In the genomic region with DNA sequence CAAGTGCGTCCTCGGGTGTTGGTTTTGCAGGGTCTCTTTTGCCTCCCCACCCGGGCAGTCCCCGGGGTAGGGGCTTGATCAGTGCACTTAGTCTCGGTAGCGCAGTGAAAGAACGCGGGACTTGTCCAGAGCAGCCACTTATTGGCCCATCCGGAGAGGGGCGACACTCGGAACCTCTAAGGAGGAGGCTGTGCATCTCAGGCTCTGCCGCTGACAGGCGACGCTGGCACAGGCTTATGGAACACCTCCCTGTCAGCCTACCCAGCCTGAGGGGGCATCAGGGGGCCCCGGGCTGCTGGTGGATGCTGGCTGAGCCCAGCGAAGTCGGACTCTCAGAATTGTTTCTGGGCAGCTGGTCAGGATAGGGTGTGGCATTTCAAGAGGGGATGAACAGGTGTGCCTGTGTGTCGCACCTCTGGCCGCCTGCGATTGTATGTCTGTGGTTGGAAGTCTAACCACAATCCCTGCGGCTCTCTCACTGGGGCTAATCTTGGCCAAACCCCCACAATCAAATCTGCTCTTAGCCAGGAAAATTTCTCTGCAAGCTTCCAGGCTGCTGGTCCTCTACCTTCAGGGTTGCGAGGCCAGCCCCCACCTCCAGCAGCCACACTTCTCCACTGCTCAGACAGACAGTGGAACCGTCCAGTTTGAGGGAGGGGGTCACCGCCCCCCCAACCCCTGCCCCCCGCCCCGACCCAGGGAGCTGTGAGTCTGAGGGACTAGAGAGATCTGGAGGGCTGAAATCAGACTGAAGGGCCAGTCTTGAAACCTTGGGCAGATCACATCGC, we compare ENCODE assay signal across 8 cellular contexts. TPM values are rescaled to one million over a fixed set of nuclear protein-coding genes. Genes with fewer than 3 reads are reported as not detected.
DNase-seq lines count a peak whose midpoint lies in the region; ATAC-seq, FAIRE-seq and TF ChIP-seq lines count a peak whose summit lies in the region.

No MANE protein-coding gene starts in this region.

- peak overlapping the region; percentile 99 for H3K4me3 Mint-ChIP-seq in CD4-positive, alpha-beta T cell

- no peaks in the 10 kb centered on the region for H3K36me3 ChIP-seq in neuron (ENCODE audit: insufficient read depth, low read length)

- H3K4me1 ChIP-seq in neuron (ENCODE audit: insufficient read depth, low read length) = peaks cover 19% of the 10 kb centered on the region

- H3K27me3 Mint-ChIP-seq in CD4-positive, alpha-beta T cell = no peaks in the 10 kb centered on the region

- H3K27ac Mint-ChIP-seq in CD4-positive, alpha-beta T cell = peak overlapping the region; percentile 97

- H3K4me3 ChIP-seq in fibroblast of mammary gland (ENCODE audit: control insufficient read depth, low read depth, low read length) (peak overlapping the region; percentile 84), neuron (ENCODE audit: low read length) (peak overlapping the region; percentile 84)

- no peaks in the 10 kb centered on the region for H3K9me3 Mint-ChIP-seq in CD4-positive, alpha-beta T cell

- TF ChIP-seq CTCF in CD4-positive, alpha-beta T cell (IDR thresholded peaks at IDR 0.05) = no peak
- TF ChIP-seq CTCF in fibroblast of mammary gland (conservative IDR thresholded peaks at IDR 0.05; ENCODE audit: control insufficient read depth, insufficient read depth, low read depth, low read length) = no peak

- H3K27ac ChIP-seq in CD4-positive, alpha-beta T cell (ENCODE audit: low read depth, low read length) = peak overlapping the region; percentile 97

- peak; percentile 13 for ATAC-seq in CD4-positive, alpha-beta T cell (ENCODE audit: poor library complexity)
- ATAC-seq in GM18907 (IDR thresholded peaks at IDR 0.05; ENCODE audit: unreplicated experiment) (peak; percentile 40), HG03175 (IDR thresholded peaks at IDR 0.05; ENCODE audit: unreplicated experiment) (peak; percentile 33)

- no peaks in the 10 kb centered on the region for H3K27me3 ChIP-seq in CD4-positive, alpha-beta T cell (ENCODE audit: control insufficient read depth, insufficient read depth, low read length)
- H3K27me3 ChIP-seq in neuron (ENCODE audit: insufficient read depth, low read length) = no peaks in the 10 kb centered on the region

- no peaks in the 10 kb centered on the region for H3K9me3 ChIP-seq in CD4-positive, alpha-beta T cell (ENCODE audit: control insufficient read depth, low read length)
- no peaks in the 10 kb centered on the region for H3K9me3 ChIP-seq in neuron (ENCODE audit: low read length)

- FAIRE-seq in GM12892 (lab: Jason Lieb, UNC) = no peak

- H3K36me3 Mint-ChIP-seq in CD4-positive, alpha-beta T cell (ENCODE audit: low read depth) = peaks cover 65% of the 10 kb centered on the region

- H2AFZ ChIP-seq in neuron (ENCODE audit: low read depth, low read length) = peak overlapping the region; percentile 94

- peak in 5 of 10 experiments; percentile 19 to 50 (median 29) for DNase-seq in CD4-positive, alpha-beta T cell
- peak; percentile 90 for DNase-seq in NCI-H510A treated with DMSO at 0.1 percent for 48 hours (lab: John Stamatoyannopoulos, UW)
- peak; percentile 53 for DNase-seq in activated T-cell treated with anti-CD3 and anti-CD28 coated beads for 48 hours (ENCODE audit: low read depth)
- peak; percentile 57 for DNase-seq in fibroblast of mammary gland (ENCODE audit: low read depth)
- no peak for DNase-seq in GM12892 (ENCODE audit: insufficient read length)

- H3K4me1 Mint-ChIP-seq in CD4-positive, alpha-beta T cell (ENCODE audit: low read depth) = peaks cover 57% of the 10 kb centered on the region

- CTCF ChIA-PET in CD4-positive, alpha-beta T cell (lab: Charles Lee) = interaction anchor here (0.9 to 2.7 kb wide), 5 partner anchors 17 to 90 kb away, joined by 3 to 12 read pairs (median 4); partner anchors contain the start of gene STARD10

- intact Hi-C loops in CD4-positive, alpha-beta T cell (cut with DNase I, micrococcal nuclease) = loop anchor here (1.0 to 10.0 kb wide), 8 partner anchors 21 to 890 kb away; partner anchors contain the start of genes ARAP1 (in 1 of the 2), CLPB (in 1 of the 2), FCHSD2 (in 1 of the 2) and INPPL1 (in 1 of the 2)

- POLR2A ChIA-PET in CD4-positive, alpha-beta T cell (lab: Charles Lee) = interaction anchor here (0.6 to 3.3 kb wide), 9 partner anchors 13 to 220 kb away, joined by 3 to 13 read pairs (median 5); partner anchors contain the start of gene STARD10

- no peak for TF ChIP-seq POLR2A in GM12892 (IDR thresholded peaks at IDR 0.05; ENCODE audit: low read depth, low read length)

RNA-seq across cellular contexts. Expression of gene ATG16L2, which starts 0.8 kb away (rescaled TPM):
- total RNA-seq in CD4-positive, alpha-beta T cell = 10 to 100 TPM; 58.3 to 61.6 TPM
- 59.2 TPM for polyA plus RNA-seq in GM12892 (2012; ENCODE audit: missing spikeins)

RNA-seq across cellular contexts. Expression of gene STARD10, which starts 21.2 kb away (rescaled TPM):
- 10 to 100 TPM; 10.5 to 12.9 TPM for total RNA-seq in CD4-positive, alpha-beta T cell
- 24.3 TPM for polyA plus RNA-seq in GM12892 (2012; ENCODE audit: missing spikeins)
